Comparison of ENCODE assay signal across 1 cellular context in the genomic region with DNA sequence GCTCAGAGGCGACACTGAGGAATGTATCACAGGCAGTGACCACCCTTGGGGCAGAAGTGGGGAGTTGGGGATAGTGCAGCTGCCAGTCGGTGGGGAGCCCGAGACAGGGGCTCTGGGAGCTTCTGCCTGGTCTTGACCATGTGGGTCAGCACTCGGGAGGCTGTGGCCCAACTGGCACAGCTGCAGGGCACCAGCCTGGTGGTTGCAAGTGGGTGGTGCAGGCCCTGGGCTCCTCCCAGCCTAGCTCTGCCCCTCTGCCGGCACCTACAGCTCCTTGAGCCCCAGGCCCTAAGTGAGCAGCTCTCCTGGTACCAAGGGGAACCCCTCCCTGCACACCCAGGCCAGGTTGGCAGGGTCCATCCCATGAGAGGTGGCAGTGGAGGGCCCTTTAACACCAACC.
TF ChIP-seq lines count a peak whose summit lies in the region.

No MANE protein-coding gene starts in this region.

TF ChIP-seq in endothelial cell of umbilical vein, 7 proteins besides CTCF, POLR2A, EP300 and RAD21:
- TF ChIP-seq GATA2 (IDR thresholded peaks at IDR 0.05; ENCODE audit: insufficient read depth, insufficient read length, low read depth, low read length) (no peak), FOS (IDR thresholded peaks at IDR 0.05; ENCODE audit: borderline replicate concordance, insufficient read depth, low read length) (no peak)
TF ChIP-seq in endothelial cell of umbilical vein: peak in this region for 0.
